15 cellular contexts compared by ENCODE assay signal in genomic region chr17:15494821-15495220, GRCh38. TPM values are rescaled to one million over a fixed set of nuclear protein-coding genes. Genes with fewer than 3 reads are reported as not detected.
DNase-seq lines count a peak whose midpoint lies in the region; ATAC-seq and TF ChIP-seq lines count a peak whose summit lies in the region.
"Had no signal": no experiment of that assay in that cellular context is flagged by ENCODE, and none has a peak within 500 bp of the region (broad histone marks: within the 10 kb centered on the region; RNA-seq: fewer than 3 reads in every experiment).

No MANE protein-coding gene starts in this region.

- H3K4me1 ChIP-seq in gastroesophageal sphincter: peaks cover 0 to 31% (median 3%) of the 10 kb centered on the region in 3 donors
- H3K4me1 ChIP-seq in sigmoid colon: no peaks in the 10 kb centered on the region
- H3K4me1 ChIP-seq: BE2C had no signal

- TF ChIP-seq EP300 in gastroesophageal sphincter (IDR thresholded peaks at IDR 0.05) (no peak), sigmoid colon (IDR thresholded peaks at IDR 0.05) (no peak)

- H3K4me3 ChIP-seq in gastroesophageal sphincter (no peak overlapping the region), sigmoid colon (no peak overlapping the region)

- no peak for ATAC-seq in gastroesophageal sphincter
- no peak for ATAC-seq in GM21717 (IDR thresholded peaks at IDR 0.05; ENCODE audit: unreplicated experiment)

- H3K27ac ChIP-seq in gastroesophageal sphincter: peak overlapping the region in 3 of 4 donors; percentile 35 to 61 (median 54)
- H3K27ac ChIP-seq in sigmoid colon: peak overlapping the region in 3 of 4 donors; percentile 0 to 59 (median 27)
- H3K27ac ChIP-seq: C4-2B, HL-60 had no signal

- H3K9me3 ChIP-seq in gastroesophageal sphincter: no peaks in the 10 kb centered on the region
- no peaks in the 10 kb centered on the region for H3K9me3 ChIP-seq in sigmoid colon
- H3K9me3 ChIP-seq: BE2C had no signal

- H3K36me3 ChIP-seq in gastroesophageal sphincter (peaks cover 0 to 6% of the 10 kb centered on the region in 2 donors), sigmoid colon (no peaks in the 10 kb centered on the region)
- H3K36me3 ChIP-seq: BE2C had no signal

- TF ChIP-seq POLR2A in gastroesophageal sphincter (IDR thresholded peaks at IDR 0.05) (no peak), sigmoid colon (IDR thresholded peaks at IDR 0.05) (no peak)

- DNase-seq in amniotic epithelial cell (ENCODE audit: low read depth) (peak; percentile 25), sigmoid colon (no peak), NCI-H2029 treated with DMSO at 0.1 percent for 48 hours (lab: John Stamatoyannopoulos, UW) (no peak), DMS153 (lab: John Stamatoyannopoulos, UW) (no peak)
- DNase-seq in stimulated activated CD4-positive, alpha-beta T cell treated with anti-CD3 and anti-CD28 coated beads, Interleukin-4, amount 100 ng/mL, for 24 hours: no peak
- DNase-seq: ACHN; BE2C; CD4-positive, alpha-beta memory T cell; DMS79 treated with DMSO at 0.1 percent for 48 hours; GF-D8; H9 had no signal

- H3K27me3 ChIP-seq in gastroesophageal sphincter (no peaks in the 10 kb centered on the region), sigmoid colon (no peaks in the 10 kb centered on the region)
- H3K27me3 ChIP-seq: BE2C had no signal

- intact Hi-C loops in sigmoid colon (cut with DNase I): no loop called here

- TF ChIP-seq CTCF in gastroesophageal sphincter (IDR thresholded peaks at IDR 0.05) (no peak), sigmoid colon (IDR thresholded peaks at IDR 0.05) (no peak)

RNA-seq across cellular contexts. Expression of gene CDRT4, which starts 27.4 kb away (rescaled TPM):
- total RNA-seq in gastroesophageal sphincter (1 to 10 TPM; 5.4 to 5.9 (median 5.5) TPM), sigmoid colon (1 to 10 TPM in 3 of 4 donors, not detected in 1; 2.5 to 5.0 (median 3.8) TPM)
- polyA plus RNA-seq in sigmoid colon: 1 to 10 TPM; 1.8 to 6.6 (median 3.5) TPM
